ENCODE assay signal across 18 cellular contexts in the genomic region with DNA sequence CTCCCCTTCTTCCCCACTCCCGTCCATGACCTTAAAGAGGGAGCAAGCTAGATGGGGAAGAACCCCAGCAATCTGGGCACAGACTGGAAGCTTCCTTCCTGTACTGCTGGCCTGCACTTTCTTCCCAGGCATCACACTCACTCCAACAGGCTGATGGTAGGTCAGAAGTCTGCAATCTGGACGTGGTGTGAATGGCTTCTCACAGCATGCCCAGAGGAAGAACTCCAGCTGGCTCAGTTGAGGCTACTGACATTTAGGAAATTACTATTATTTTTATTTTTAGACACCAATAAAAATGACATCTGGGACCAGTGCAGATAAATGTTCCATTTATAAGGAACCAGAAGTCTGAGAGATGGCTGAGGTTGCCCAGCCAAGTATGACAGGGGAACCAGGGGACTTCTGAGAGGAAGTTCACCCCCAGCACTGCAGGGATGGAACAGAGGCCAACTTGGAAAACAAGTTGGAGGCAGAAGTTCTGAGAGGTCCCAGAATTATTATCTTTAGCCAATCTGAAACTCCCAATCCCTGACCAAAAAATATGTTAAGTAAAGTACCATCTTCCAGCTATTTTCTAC.
"Had no signal": no experiment of that assay in that cellular context is flagged by ENCODE, and none has a peak within 500 bp of the region (broad histone marks: within the 10 kb centered on the region; RNA-seq: fewer than 3 reads in every experiment).

No MANE protein-coding gene starts in this region.

- ATAC-seq: esophagus mucosa, gastrocnemius medialis, left colon, lower lobe of right lung, psoas muscle had no signal

- H3K4me1 ChIP-seq: gastrocnemius medialis, lower lobe of right lung, pancreas, psoas muscle, suprapubic skin, thyroid gland, uterus had no signal

- DNase-seq: effector memory CD4-positive, alpha-beta T cell; gastrocnemius medialis; immature natural killer cell; left colon; lower lobe of right lung; naive B cell; occipital lobe; pancreas; psoas muscle; retina; small intestine; stimulated activated CD4-positive, alpha-beta T cell treated with anti-CD3 and anti-CD28 coated beads, Interleukin-12 subunit alpha, Interleukin-12 subunit beta, amount 100 ng/mL, for 4 hours; stimulated activated naive CD4-positive, alpha-beta T cell; upper lobe of left lung; uterus had no signal

- H3K27ac ChIP-seq: gastrocnemius medialis, lower lobe of right lung, pancreas, psoas muscle, suprapubic skin, thyroid gland, upper lobe of left lung, uterus had no signal

- H3K9me3 ChIP-seq: gastrocnemius medialis, lower lobe of right lung, pancreas, psoas muscle, suprapubic skin, thyroid gland, upper lobe of left lung, uterus had no signal

- H3K4me3 ChIP-seq: gastrocnemius medialis, lower lobe of right lung, pancreas, psoas muscle, suprapubic skin, thyroid gland, upper lobe of left lung, uterus had no signal

- H3K27me3 ChIP-seq: gastrocnemius medialis, pancreas, suprapubic skin, thyroid gland, upper lobe of left lung, uterus had no signal

- H3K36me3 ChIP-seq: gastrocnemius medialis, lower lobe of right lung, pancreas, suprapubic skin, thyroid gland, upper lobe of left lung, uterus had no signal
